Comparison of ENCODE assay signal across 8 cellular contexts in genomic region chr10:30436200-30436599, GRCh38. TPM values are rescaled to one million over a fixed set of nuclear protein-coding genes. Genes with fewer than 3 reads are reported as not detected.
A peak's percentile ranks its signal among the peaks of the same experiment; 100 is the strongest.
DNase-seq lines count a peak whose midpoint lies in the region; ATAC-seq and TF ChIP-seq lines count a peak whose summit lies in the region.

No MANE protein-coding gene starts in this region.

- peaks cover 51% of the 10 kb centered on the region for H3F3A ChIP-seq in MM.1S (ENCODE audit: insufficient read depth, low read length)

- H3K27ac ChIP-seq in MM.1S (ENCODE audit: low read length) (peak overlapping the region; percentile 89), liver (ENCODE audit: low read depth in 1 of 2, low read length in 2 of 2) (peak overlapping the region; percentile 21 to 42), urinary bladder (ENCODE audit: low read depth) (peak overlapping the region; percentile 3)

- H3K4me1 Mint-ChIP-seq in brain = peaks cover 61% of the 10 kb centered on the region

- peak overlapping the region; percentile 88 for H3K4me2 ChIP-seq in MM.1S (ENCODE audit: low read depth, low read length)

- H4K20me1 ChIP-seq in MM.1S (ENCODE audit: insufficient read depth, low read length) = no peaks in the 10 kb centered on the region

- H3K9ac ChIP-seq in MM.1S (ENCODE audit: low read length) (peak overlapping the region; percentile 68), liver (ENCODE audit: low read depth in 1 of 2, low read length in 2 of 2) (peak overlapping the region; percentile 7 to 90)

- H3K27me3 Mint-ChIP-seq in brain = peaks cover 6% of the 10 kb centered on the region

- H3K4me3 ChIP-seq in MM.1S (ENCODE audit: low read length) (peak overlapping the region; percentile 61), liver (ENCODE audit: low read depth in 1 of 3, low read length in 3 of 3) (peak overlapping the region; percentile 16 to 42 (median 26)), urinary bladder (ENCODE audit: low read depth, low read length) (peak overlapping the region; percentile 11)

- peaks cover 5% of the 10 kb centered on the region for H3K36me3 Mint-ChIP-seq in brain

- H3K9me2 ChIP-seq in MM.1S (replicated peaks; ENCODE audit: insufficient read depth, low read length) = no peaks in the 10 kb centered on the region

- H3K4me3 Mint-ChIP-seq in brain = peak overlapping the region; percentile 78 to 91 (median 87)

- H3K9me3 ChIP-seq in MM.1S (replicated peaks; ENCODE audit: insufficient read depth, low read length) = no peaks in the 10 kb centered on the region
- no peaks in the 10 kb centered on the region for H3K9me3 ChIP-seq in liver (ENCODE audit: control insufficient read depth in 4 of 4, low read length in 3 of 4)

- TF ChIP-seq CTCF in MM.1S (IDR thresholded peaks at IDR 0.05; ENCODE audit: low read length) (no peak), brain (conservative IDR thresholded peaks at IDR 0.05) (no peak), liver (IDR thresholded peaks at IDR 0.05; ENCODE audit: low read depth, low read length, missing input control) (no peak)

- H3K9me3 Mint-ChIP-seq in brain = no peaks in the 10 kb centered on the region

- peaks cover 49% of the 10 kb centered on the region for H3K79me2 ChIP-seq in MM.1S (ENCODE audit: low read length)

- ATAC-seq in HG02623 (IDR thresholded peaks at IDR 0.05; ENCODE audit: unreplicated experiment) = no peak

- peak overlapping the region; percentile 74 to 99 (median 84) for H3K27ac Mint-ChIP-seq in brain

- TF ChIP-seq RAD21 in liver (IDR thresholded peaks at IDR 0.05) = no peak

- peak overlapping the region; percentile 22; the same call in 1 of the 2 replicates for H2AFZ ChIP-seq in MM.1S (ENCODE audit: low read length)

- WGBS in liver = 60% methylated on average over 6 of the region's 6 CpGs
- WGBS in urinary bladder = 13% methylated on average over 6 of the region's 6 CpGs

- DNase-seq in EL (peak; percentile 75), MM.1S (peak; percentile 63), COLO829 (ENCODE audit: low spot score) (no peak), NCI-H1092 treated with DMSO at 0.1 percent for 48 hours (lab: John Stamatoyannopoulos, UW) (no peak)

- H3K27me3 ChIP-seq in MM.1S (replicated peaks; ENCODE audit: insufficient read depth, low read length) = no peaks in the 10 kb centered on the region
- no peaks in the 10 kb centered on the region for H3K27me3 ChIP-seq in liver (ENCODE audit: control insufficient read depth in 4 of 4, insufficient read depth in 4 of 4, low read length in 3 of 4)

- H3K4me1 ChIP-seq in MM.1S (ENCODE audit: low read length) (peaks cover 20% of the 10 kb centered on the region), liver (ENCODE audit: control insufficient read depth in 4 of 4, insufficient read depth in 4 of 4, low read length in 3 of 4) (peaks cover 0 to 23% (median 5%) of the 10 kb centered on the region in 4 donors), urinary bladder (ENCODE audit: insufficient read depth) (peaks cover 1% of the 10 kb centered on the region)

- H3K36me3 ChIP-seq in MM.1S (replicated peaks; ENCODE audit: insufficient read depth, low read length) (no peaks in the 10 kb centered on the region), liver (ENCODE audit: control insufficient read depth in 4 of 4, insufficient read depth in 3 of 4, low read depth in 1 of 4, low read length in 3 of 4) (peaks cover 0 to 4% (median 2%) of the 10 kb centered on the region in 4 donors), urinary bladder (ENCODE audit: insufficient read depth) (no peaks in the 10 kb centered on the region)

TF ChIP-seq in liver, 16 proteins besides CTCF, POLR2A, EP300 and RAD21:
- no peak for TF ChIP-seq NR2F2 (IDR thresholded peaks at IDR 0.05)
- no peak for TF ChIP-seq SP1 (IDR thresholded peaks at IDR 0.05)
- TF ChIP-seq GABPA (IDR thresholded peaks at IDR 0.05 in 1 of 2, conservative IDR thresholded peaks at IDR 0.05 in 1 of 2) = no peak
- no peak for TF ChIP-seq FOXA2 (IDR thresholded peaks at IDR 0.05)
- no peak for TF ChIP-seq ATF3 (IDR thresholded peaks at IDR 0.05)
- no peak for TF ChIP-seq FOXA1 (IDR thresholded peaks at IDR 0.05)
- TF ChIP-seq REST (IDR thresholded peaks at IDR 0.05) = no peak
- no peak for TF ChIP-seq JUND (IDR thresholded peaks at IDR 0.05)
- no peak for TF ChIP-seq ZBTB33 (IDR thresholded peaks at IDR 0.05)
- no peak for TF ChIP-seq EGR1 (IDR thresholded peaks at IDR 0.05; ENCODE audit: low read depth in 2 of 2)
- no peak for TF ChIP-seq TAF1 (conservative IDR thresholded peaks at IDR 0.05)
- TF ChIP-seq HNF4G (IDR thresholded peaks at IDR 0.05) = no peak

RNA-seq across cellular contexts. Expression of gene MAP3K8, which starts 2.2 kb away (rescaled TPM):
- polyA plus RNA-seq in brain (ENCODE audit: insufficient read depth, low read depth, low replicate concordance) (1.3 TPM), liver (1 to 10 TPM; 2.1 to 4.9 TPM), urinary bladder (19.6 TPM)
- total RNA-seq in liver (10 to 100 TPM in 1 of 2 donors, 1 to 10 TPM in 1; 7.3 to 11.4 TPM), urinary bladder (16.5 TPM)

Comparison
In these comparisons a context has a peak if more than half of its experiments do, and no peak if none do; other contexts are left out.
1. DNase-seq: peak in EL (single experiment) and MM.1S (single experiment); none in COLO829 (single experiment) and NCI-H1092 treated with DMSO at 0.1 percent for 48 hours (single experiment).
2. H3K27ac ChIP-seq: peak in every context shown above with its lines; median percentile 89 in MM.1S; 32 in liver; 3 in urinary bladder.
3. H3K4me3 ChIP-seq: peak in every context shown above with its lines; median percentile 61 in MM.1S; 26 in liver; 11 in urinary bladder.